Comparison of ENCODE assay signal across 8 cellular contexts in genomic region chr21:37281993-37282392, GRCh38. TPM values are rescaled to one million over a fixed set of nuclear protein-coding genes. Genes with fewer than 3 reads are reported as not detected.
DNase-seq lines count a peak whose midpoint lies in the region; ATAC-seq and TF ChIP-seq lines count a peak whose summit lies in the region.
"Had no signal": no experiment of that assay in that cellular context is flagged by ENCODE, and none has a peak within 500 bp of the region (broad histone marks: within the 10 kb centered on the region; RNA-seq: fewer than 3 reads in every experiment).

No MANE protein-coding gene starts in this region.

- intact Hi-C loops in lower lobe of right lung (cut with DNase I) = no loop called here

- H3K79me2 ChIP-seq in MM.1S (ENCODE audit: low read length) = no peaks in the 10 kb centered on the region

- peak; percentile 74 for DNase-seq in COLO668 (lab: John Stamatoyannopoulos, UW; ENCODE audit: unreplicated experiment)
- DNase-seq in HEK293T (ENCODE audit: extremely low spot score) = no peak
- DNase-seq in WERI-Rb-1 = peak; percentile 89
- no peak for DNase-seq in lower lobe of right lung
- DNase-seq in NOMO-1 treated with DMSO at 0.1 percent for 48 hours (lab: John Stamatoyannopoulos, UW; ENCODE audit: unreplicated experiment) = no peak
- DNase-seq in epidermal melanocyte (ENCODE audit: insufficient read length, low spot score) = no peak
- no peak for DNase-seq in MM.1S
- DNase-seq: anterior cingulate cortex had no signal

- H2AFZ ChIP-seq in MM.1S (ENCODE audit: low read length) = no peak overlapping the region

- no peaks in the 10 kb centered on the region for H4K20me1 ChIP-seq in MM.1S (ENCODE audit: insufficient read depth, low read length)

- H3K9ac ChIP-seq in MM.1S (ENCODE audit: low read length) = no peak overlapping the region

- H3F3A ChIP-seq in MM.1S (ENCODE audit: insufficient read depth, low read length) = no peaks in the 10 kb centered on the region

- H3K4me2 ChIP-seq in MM.1S (ENCODE audit: low read depth, low read length) = no peak overlapping the region

- H3K4me3 ChIP-seq in WERI-Rb-1 (ENCODE audit: low read depth, low read length) (no peak overlapping the region; the same call in 1 of the 2 replicates), lower lobe of right lung (peak overlapping the region; percentile 30), MM.1S (ENCODE audit: low read length) (no peak overlapping the region)

- peaks cover 2% of the 10 kb centered on the region; the same call in 1 of the 2 replicates for H3K36me3 ChIP-seq in WERI-Rb-1
- no peaks in the 10 kb centered on the region for H3K36me3 ChIP-seq in lower lobe of right lung
- no peaks in the 10 kb centered on the region for H3K36me3 ChIP-seq in MM.1S (replicated peaks; ENCODE audit: insufficient read depth, low read length)

- POLR2A ChIA-PET in HEK293T (lab: Yijun Ruan, JAX) = no interaction called here

- TF ChIP-seq CTCF in WERI-Rb-1 (IDR thresholded peaks at IDR 0.05; ENCODE audit: low read depth, low read length) = no peak
- no peak for TF ChIP-seq CTCF in lower lobe of right lung (IDR thresholded peaks at IDR 0.05)
- TF ChIP-seq CTCF in MM.1S (IDR thresholded peaks at IDR 0.05; ENCODE audit: low read length) = no peak

- no peaks in the 10 kb centered on the region for H3K27me3 ChIP-seq in WERI-Rb-1 (ENCODE audit: insufficient read depth, low read depth, severe bottlenecking)
- no peaks in the 10 kb centered on the region for H3K27me3 ChIP-seq in lower lobe of right lung (ENCODE audit: low read depth)
- no peaks in the 10 kb centered on the region for H3K27me3 ChIP-seq in MM.1S (replicated peaks; ENCODE audit: insufficient read depth, low read length)

- no peaks in the 10 kb centered on the region for H3K9me3 ChIP-seq in WERI-Rb-1 (ENCODE audit: severe bottlenecking)
- no peaks in the 10 kb centered on the region for H3K9me3 ChIP-seq in lower lobe of right lung
- no peaks in the 10 kb centered on the region for H3K9me3 ChIP-seq in MM.1S (replicated peaks; ENCODE audit: insufficient read depth, low read length)

- H3K9me2 ChIP-seq in MM.1S (replicated peaks; ENCODE audit: insufficient read depth, low read length) = no peaks in the 10 kb centered on the region

- no peaks in the 10 kb centered on the region for H3K4me1 ChIP-seq in lower lobe of right lung
- H3K4me1 ChIP-seq in MM.1S (ENCODE audit: low read length) = no peaks in the 10 kb centered on the region

- ATAC-seq in lower lobe of right lung = no peak

- CTCF ChIA-PET in HEK293T (lab: Yijun Ruan, JAX) = no interaction called here

- H3K27ac ChIP-seq in WERI-Rb-1 (peak overlapping the region; percentile 50), lower lobe of right lung (no peak overlapping the region), MM.1S (ENCODE audit: low read length) (no peak overlapping the region)

TF ChIP-seq in HEK293T, 16 proteins besides CTCF, POLR2A, EP300 and RAD21:
- TF ChIP-seq, protein P1, sequence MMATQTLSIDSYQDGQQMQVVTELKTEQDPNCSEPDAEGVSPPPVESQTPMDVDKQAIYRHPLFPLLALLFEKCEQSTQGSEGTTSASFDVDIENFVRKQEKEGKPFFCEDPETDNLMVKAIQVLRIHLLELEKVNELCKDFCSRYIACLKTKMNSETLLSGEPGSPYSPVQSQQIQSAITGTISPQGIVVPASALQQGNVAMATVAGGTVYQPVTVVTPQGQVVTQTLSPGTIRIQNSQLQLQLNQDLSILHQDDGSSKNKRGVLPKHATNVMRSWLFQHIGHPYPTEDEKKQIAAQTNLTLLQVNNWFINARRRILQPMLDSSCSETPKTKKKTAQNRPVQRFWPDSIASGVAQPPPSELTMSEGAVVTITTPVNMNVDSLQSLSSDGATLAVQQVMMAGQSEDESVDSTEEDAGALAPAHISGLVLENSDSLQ (IDR thresholded peaks at IDR 0.05) = peak; percentile 16; the same call in 1 of the 2 replicates
- TF ChIP-seq NFRKB (IDR thresholded peaks at IDR 0.05) (no peak), L3MBTL2 (conservative IDR thresholded peaks at IDR 0.05) (peak; percentile 90)
TF ChIP-seq in HEK293T: peak in this region for 2.

RNA-seq across cellular contexts. Expression of gene VPS26C, which starts 14.9 kb away (rescaled TPM):
- 62.2 TPM for total RNA-seq in lower lobe of right lung

Comparison
In these comparisons a context has a peak if more than half of its experiments do, and no peak if none do; other contexts are left out.
1. DNase-seq: peak in COLO668 (single experiment) and WERI-Rb-1 (single experiment); none in HEK293T (single experiment), lower lobe of right lung (single experiment), NOMO-1 treated with DMSO at 0.1 percent for 48 hours (single experiment), epidermal melanocyte (single experiment) and MM.1S (single experiment).